1 cellular context compared by ENCODE assay signal in the genomic region with DNA sequence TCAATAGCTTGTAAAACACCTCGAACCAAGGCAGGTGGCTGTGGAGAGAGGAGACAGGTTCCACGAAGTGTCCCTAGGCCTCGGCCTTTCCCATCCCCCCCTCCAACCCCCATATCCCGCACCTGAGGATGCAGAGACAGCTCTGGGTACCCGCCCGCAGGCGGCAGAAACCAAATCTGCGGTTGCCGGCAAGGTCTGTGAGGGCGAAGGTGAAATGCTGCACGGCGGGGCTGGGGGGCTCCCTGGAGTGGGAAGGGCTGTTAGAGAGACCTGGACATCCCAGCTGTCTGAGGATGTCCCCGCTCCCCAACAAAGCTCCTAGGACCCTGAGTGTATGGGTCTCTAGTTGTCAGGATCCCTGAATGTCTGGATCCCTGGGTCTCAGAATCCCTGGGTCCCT.
TF ChIP-seq lines count a peak whose summit lies in the region.

No MANE protein-coding gene starts in this region.

TF ChIP-seq in H1, 55 proteins besides CTCF, POLR2A, EP300 and RAD21:
- TF ChIP-seq TEAD4 (IDR thresholded peaks at IDR 0.05; ENCODE audit: low read depth, low read length) = no peak
- no peak for TF ChIP-seq FOSL1 (IDR thresholded peaks at IDR 0.05; ENCODE audit: insufficient read depth, low read depth, low read length)
- TF ChIP-seq, protein P1, sequence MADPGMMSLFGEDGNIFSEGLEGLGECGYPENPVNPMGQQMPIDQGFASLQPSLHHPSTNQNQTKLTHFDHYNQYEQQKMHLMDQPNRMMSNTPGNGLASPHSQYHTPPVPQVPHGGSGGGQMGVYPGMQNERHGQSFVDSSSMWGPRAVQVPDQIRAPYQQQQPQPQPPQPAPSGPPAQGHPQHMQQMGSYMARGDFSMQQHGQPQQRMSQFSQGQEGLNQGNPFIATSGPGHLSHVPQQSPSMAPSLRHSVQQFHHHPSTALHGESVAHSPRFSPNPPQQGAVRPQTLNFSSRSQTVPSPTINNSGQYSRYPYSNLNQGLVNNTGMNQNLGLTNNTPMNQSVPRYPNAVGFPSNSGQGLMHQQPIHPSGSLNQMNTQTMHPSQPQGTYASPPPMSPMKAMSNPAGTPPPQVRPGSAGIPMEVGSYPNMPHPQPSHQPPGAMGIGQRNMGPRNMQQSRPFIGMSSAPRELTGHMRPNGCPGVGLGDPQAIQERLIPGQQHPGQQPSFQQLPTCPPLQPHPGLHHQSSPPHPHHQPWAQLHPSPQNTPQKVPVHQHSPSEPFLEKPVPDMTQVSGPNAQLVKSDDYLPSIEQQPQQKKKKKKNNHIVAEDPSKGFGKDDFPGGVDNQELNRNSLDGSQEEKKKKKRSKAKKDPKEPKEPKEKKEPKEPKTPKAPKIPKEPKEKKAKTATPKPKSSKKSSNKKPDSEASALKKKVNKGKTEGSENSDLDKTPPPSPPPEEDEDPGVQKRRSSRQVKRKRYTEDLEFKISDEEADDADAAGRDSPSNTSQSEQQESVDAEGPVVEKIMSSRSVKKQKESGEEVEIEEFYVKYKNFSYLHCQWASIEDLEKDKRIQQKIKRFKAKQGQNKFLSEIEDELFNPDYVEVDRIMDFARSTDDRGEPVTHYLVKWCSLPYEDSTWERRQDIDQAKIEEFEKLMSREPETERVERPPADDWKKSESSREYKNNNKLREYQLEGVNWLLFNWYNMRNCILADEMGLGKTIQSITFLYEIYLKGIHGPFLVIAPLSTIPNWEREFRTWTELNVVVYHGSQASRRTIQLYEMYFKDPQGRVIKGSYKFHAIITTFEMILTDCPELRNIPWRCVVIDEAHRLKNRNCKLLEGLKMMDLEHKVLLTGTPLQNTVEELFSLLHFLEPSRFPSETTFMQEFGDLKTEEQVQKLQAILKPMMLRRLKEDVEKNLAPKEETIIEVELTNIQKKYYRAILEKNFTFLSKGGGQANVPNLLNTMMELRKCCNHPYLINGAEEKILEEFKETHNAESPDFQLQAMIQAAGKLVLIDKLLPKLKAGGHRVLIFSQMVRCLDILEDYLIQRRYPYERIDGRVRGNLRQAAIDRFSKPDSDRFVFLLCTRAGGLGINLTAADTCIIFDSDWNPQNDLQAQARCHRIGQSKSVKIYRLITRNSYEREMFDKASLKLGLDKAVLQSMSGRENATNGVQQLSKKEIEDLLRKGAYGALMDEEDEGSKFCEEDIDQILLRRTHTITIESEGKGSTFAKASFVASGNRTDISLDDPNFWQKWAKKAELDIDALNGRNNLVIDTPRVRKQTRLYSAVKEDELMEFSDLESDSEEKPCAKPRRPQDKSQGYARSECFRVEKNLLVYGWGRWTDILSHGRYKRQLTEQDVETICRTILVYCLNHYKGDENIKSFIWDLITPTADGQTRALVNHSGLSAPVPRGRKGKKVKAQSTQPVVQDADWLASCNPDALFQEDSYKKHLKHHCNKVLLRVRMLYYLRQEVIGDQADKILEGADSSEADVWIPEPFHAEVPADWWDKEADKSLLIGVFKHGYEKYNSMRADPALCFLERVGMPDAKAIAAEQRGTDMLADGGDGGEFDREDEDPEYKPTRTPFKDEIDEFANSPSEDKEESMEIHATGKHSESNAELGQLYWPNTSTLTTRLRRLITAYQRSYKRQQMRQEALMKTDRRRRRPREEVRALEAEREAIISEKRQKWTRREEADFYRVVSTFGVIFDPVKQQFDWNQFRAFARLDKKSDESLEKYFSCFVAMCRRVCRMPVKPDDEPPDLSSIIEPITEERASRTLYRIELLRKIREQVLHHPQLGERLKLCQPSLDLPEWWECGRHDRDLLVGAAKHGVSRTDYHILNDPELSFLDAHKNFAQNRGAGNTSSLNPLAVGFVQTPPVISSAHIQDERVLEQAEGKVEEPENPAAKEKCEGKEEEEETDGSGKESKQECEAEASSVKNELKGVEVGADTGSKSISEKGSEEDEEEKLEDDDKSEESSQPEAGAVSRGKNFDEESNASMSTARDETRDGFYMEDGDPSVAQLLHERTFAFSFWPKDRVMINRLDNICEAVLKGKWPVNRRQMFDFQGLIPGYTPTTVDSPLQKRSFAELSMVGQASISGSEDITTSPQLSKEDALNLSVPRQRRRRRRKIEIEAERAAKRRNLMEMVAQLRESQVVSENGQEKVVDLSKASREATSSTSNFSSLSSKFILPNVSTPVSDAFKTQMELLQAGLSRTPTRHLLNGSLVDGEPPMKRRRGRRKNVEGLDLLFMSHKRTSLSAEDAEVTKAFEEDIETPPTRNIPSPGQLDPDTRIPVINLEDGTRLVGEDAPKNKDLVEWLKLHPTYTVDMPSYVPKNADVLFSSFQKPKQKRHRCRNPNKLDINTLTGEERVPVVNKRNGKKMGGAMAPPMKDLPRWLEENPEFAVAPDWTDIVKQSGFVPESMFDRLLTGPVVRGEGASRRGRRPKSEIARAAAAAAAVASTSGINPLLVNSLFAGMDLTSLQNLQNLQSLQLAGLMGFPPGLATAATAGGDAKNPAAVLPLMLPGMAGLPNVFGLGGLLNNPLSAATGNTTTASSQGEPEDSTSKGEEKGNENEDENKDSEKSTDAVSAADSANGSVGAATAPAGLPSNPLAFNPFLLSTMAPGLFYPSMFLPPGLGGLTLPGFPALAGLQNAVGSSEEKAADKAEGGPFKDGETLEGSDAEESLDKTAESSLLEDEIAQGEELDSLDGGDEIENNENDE (IDR thresholded peaks at IDR 0.05; ENCODE audit: insufficient replicate concordance, low read length) = no peak
- no peak for TF ChIP-seq NANOG (IDR thresholded peaks at IDR 0.05; ENCODE audit: insufficient read depth, low read depth, low read length, poor library complexity, severe bottlenecking)
- TF ChIP-seq POU5F1 (IDR thresholded peaks at IDR 0.05; ENCODE audit: low read depth, low read length) = no peak
- no peak for TF ChIP-seq SUZ12 (IDR thresholded peaks at IDR 0.05; ENCODE audit: low read length)
- TF ChIP-seq TCF12 (IDR thresholded peaks at IDR 0.05; ENCODE audit: low read depth, low read length) = no peak
- no peak for TF ChIP-seq CHD2 (IDR thresholded peaks at IDR 0.05; ENCODE audit: low read length)
- TF ChIP-seq JUN (IDR thresholded peaks at IDR 0.05; ENCODE audit: low read depth, low read length) = no peak
- no peak for TF ChIP-seq SRF (IDR thresholded peaks at IDR 0.05; ENCODE audit: low read depth, low read length)
- TF ChIP-seq SP2 (IDR thresholded peaks at IDR 0.05; ENCODE audit: low read length) = no peak
- no peak for TF ChIP-seq GABPA (IDR thresholded peaks at IDR 0.05; ENCODE audit: borderline replicate concordance, insufficient read depth, low read length)
- TF ChIP-seq, protein P2, sequence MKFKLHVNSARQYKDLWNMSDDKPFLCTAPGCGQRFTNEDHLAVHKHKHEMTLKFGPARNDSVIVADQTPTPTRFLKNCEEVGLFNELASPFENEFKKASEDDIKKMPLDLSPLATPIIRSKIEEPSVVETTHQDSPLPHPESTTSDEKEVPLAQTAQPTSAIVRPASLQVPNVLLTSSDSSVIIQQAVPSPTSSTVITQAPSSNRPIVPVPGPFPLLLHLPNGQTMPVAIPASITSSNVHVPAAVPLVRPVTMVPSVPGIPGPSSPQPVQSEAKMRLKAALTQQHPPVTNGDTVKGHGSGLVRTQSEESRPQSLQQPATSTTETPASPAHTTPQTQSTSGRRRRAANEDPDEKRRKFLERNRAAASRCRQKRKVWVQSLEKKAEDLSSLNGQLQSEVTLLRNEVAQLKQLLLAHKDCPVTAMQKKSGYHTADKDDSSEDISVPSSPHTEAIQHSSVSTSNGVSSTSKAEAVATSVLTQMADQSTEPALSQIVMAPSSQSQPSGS (IDR thresholded peaks at IDR 0.05; ENCODE audit: low read length) = no peak
- no peak for TF ChIP-seq TBP (IDR thresholded peaks at IDR 0.05; ENCODE audit: low read depth, low read length)
- no peak for TF ChIP-seq CBX5 (IDR thresholded peaks at IDR 0.05; ENCODE audit: low read depth, low read length)
